17 cellular contexts compared by ENCODE assay signal in the genomic region with DNA sequence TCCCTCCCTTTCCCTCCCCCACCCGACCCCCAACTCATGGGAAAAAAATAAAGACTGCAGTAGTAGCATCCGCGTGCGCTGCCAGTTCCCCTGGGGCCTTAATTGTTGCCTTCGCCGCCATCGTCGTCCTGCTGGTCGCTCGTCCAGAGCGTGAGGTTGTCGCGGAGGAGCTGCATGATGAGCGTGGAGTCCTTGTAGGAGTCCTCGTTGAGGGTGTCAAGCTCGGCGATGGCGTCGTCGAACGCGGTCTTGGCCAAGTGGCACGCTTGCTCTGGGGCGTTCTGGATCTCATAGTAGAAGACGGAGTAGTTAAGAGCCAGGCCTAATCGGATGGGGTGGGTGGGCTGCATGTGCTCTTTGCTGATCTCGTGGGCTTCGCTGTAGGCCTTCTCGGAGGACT. TPM values are rescaled to one million over a fixed set of nuclear protein-coding genes. Genes with fewer than 3 reads are reported as not detected.
DNase-seq lines count a peak whose midpoint lies in the region; ATAC-seq and TF ChIP-seq lines count a peak whose summit lies in the region.
"Had no signal": no experiment of that assay in that cellular context is flagged by ENCODE, and none has a peak within 500 bp of the region (broad histone marks: within the 10 kb centered on the region; RNA-seq: fewer than 3 reads in every experiment).

No MANE protein-coding gene starts in this region.

- no peak for ATAC-seq in CD4-positive, CD25-positive, alpha-beta regulatory T cell (ENCODE audit: low read depth in 2 of 2)
- ATAC-seq in HG03457 (IDR thresholded peaks at IDR 0.05; ENCODE audit: unreplicated experiment): no peak
- ATAC-seq: Right ventricle myocardium inferior had no signal

- H3K4me3 Mint-ChIP-seq in CD4-positive, CD25-positive, alpha-beta regulatory T cell: no peak overlapping the region
- no peak overlapping the region for H3K4me3 Mint-ChIP-seq in IgD-negative memory B cell
- peak overlapping the region; percentile 26 for H3K4me3 Mint-ChIP-seq in glutamatergic neuron (ENCODE audit: unreplicated experiment)

- WGBS in sigmoid colon, 2 donors: 95 to 96% methylated on average over 29 of the region's 29 CpGs

- H3K27ac Mint-ChIP-seq in CD4-positive, CD25-positive, alpha-beta regulatory T cell: peak overlapping the region in 2 of 3 donors; percentile 4 to 35
- H3K27ac Mint-ChIP-seq in IgD-negative memory B cell (peak overlapping the region in 2 of 3 donors; percentile 1 to 81), glutamatergic neuron (ENCODE audit: unreplicated experiment) (peak overlapping the region; percentile 69)

- H3K36me3 ChIP-seq in CD4-positive, CD25-positive, alpha-beta regulatory T cell (ENCODE audit: control insufficient read depth, insufficient read depth, low read length): peaks cover 42% of the 10 kb centered on the region
- peaks cover 0 to 48% (median 16%) of the 10 kb centered on the region in 4 donors for H3K36me3 ChIP-seq in sigmoid colon
- peaks cover 69% of the 10 kb centered on the region for H3K36me3 ChIP-seq in HAP-1 (replicated peaks)

- H3K4me1 Mint-ChIP-seq in CD4-positive, CD25-positive, alpha-beta regulatory T cell: peaks cover 8 to 49% (median 43%) of the 10 kb centered on the region in 4 donors
- H3K4me1 Mint-ChIP-seq in IgD-negative memory B cell (peaks cover 20 to 31% (median 27%) of the 10 kb centered on the region in 3 donors), glutamatergic neuron (ENCODE audit: low read depth, unreplicated experiment) (peaks cover 48% of the 10 kb centered on the region)

- H3K36me3 Mint-ChIP-seq in CD4-positive, CD25-positive, alpha-beta regulatory T cell: peaks cover 40% of the 10 kb centered on the region
- H3K36me3 Mint-ChIP-seq in IgD-negative memory B cell (peaks cover 4% of the 10 kb centered on the region), glutamatergic neuron (ENCODE audit: unreplicated experiment) (peaks cover 7% of the 10 kb centered on the region)

- no peaks in the 10 kb centered on the region for H3K4me1 ChIP-seq in CD4-positive, CD25-positive, alpha-beta regulatory T cell (ENCODE audit: control insufficient read depth, insufficient read depth, low read length, poor library complexity, severe bottlenecking)
- H3K4me1 ChIP-seq in sigmoid colon (peaks cover 0 to 58% (median 35%) of the 10 kb centered on the region in 4 donors), HAP-1 (no peaks in the 10 kb centered on the region)

- no peaks in the 10 kb centered on the region for H3K9me3 Mint-ChIP-seq in CD4-positive, CD25-positive, alpha-beta regulatory T cell
- H3K9me3 Mint-ChIP-seq in IgD-negative memory B cell (no peaks in the 10 kb centered on the region), glutamatergic neuron (ENCODE audit: unreplicated experiment) (peaks cover 18% of the 10 kb centered on the region)

- H3K27me3 Mint-ChIP-seq in CD4-positive, CD25-positive, alpha-beta regulatory T cell: no peaks in the 10 kb centered on the region
- H3K27me3 Mint-ChIP-seq in IgD-negative memory B cell: no peaks in the 10 kb centered on the region
- H3K27me3 Mint-ChIP-seq in glutamatergic neuron (ENCODE audit: unreplicated experiment): peaks cover 5% of the 10 kb centered on the region

- TF ChIP-seq POLR2A in sigmoid colon (IDR thresholded peaks at IDR 0.05): no peak

- no peak for TF ChIP-seq EP300 in sigmoid colon (IDR thresholded peaks at IDR 0.05)

- no peak overlapping the region for H3K27ac ChIP-seq in CD4-positive, CD25-positive, alpha-beta regulatory T cell (ENCODE audit: insufficient read depth, low read length, poor library complexity, severe bottlenecking)
- no peak overlapping the region for H3K27ac ChIP-seq in sigmoid colon
- H3K27ac ChIP-seq: BLaER1 treated with 17β-estradiol and CSF1 and Interleukin-3, amounts not matched to agents 10 nM and 100 nM; Peyer's patch had no signal

- no peak for DNase-seq in CD4-positive, CD25-positive, alpha-beta regulatory T cell
- DNase-seq in glutamatergic neuron (no peak), sigmoid colon (peak; percentile 53), HAP-1 (ENCODE audit: low spot score in 2 of 2) (no peak)
- no peak for DNase-seq in stimulated activated CD4-positive, alpha-beta T cell treated with anti-CD3 and anti-CD28 coated beads, Interleukin-15, amount 100 ng/mL, for 24 hours
- DNase-seq: DND-41, MM.1S, NCI-H1092, NCI-H146, NCI-H2081, NCI-H2171 treated with DMSO at 0.1 percent for 48 hours, NCI-H446 treated with DMSO at 0.1 percent for 48 hours, Peyer's patch had no signal

- TF ChIP-seq CTCF in glutamatergic neuron (IDR thresholded peaks at IDR 0.05; ENCODE audit: partially characterized antibody, unreplicated experiment) (no peak), sigmoid colon (IDR thresholded peaks at IDR 0.05) (no peak)

- H3K27me3 ChIP-seq in CD4-positive, CD25-positive, alpha-beta regulatory T cell (ENCODE audit: control insufficient read depth, insufficient read depth, low read length): no peaks in the 10 kb centered on the region
- H3K27me3 ChIP-seq in sigmoid colon: no peaks in the 10 kb centered on the region
- H3K27me3 ChIP-seq in HAP-1 (ENCODE audit: low read depth): no peaks in the 10 kb centered on the region
- H3K27me3 ChIP-seq: BLaER1 treated with 17β-estradiol and CSF1 and Interleukin-3, amounts not matched to agents 10 nM and 100 nM; Peyer's patch had no signal

- intact Hi-C loops in sigmoid colon (cut with DNase I): no loop called here

- H3K9me3 ChIP-seq in CD4-positive, CD25-positive, alpha-beta regulatory T cell (ENCODE audit: control insufficient read depth in 2 of 2, low read length in 2 of 2): no peaks in the 10 kb centered on the region
- H3K9me3 ChIP-seq in sigmoid colon: no peaks in the 10 kb centered on the region
- no peaks in the 10 kb centered on the region for H3K9me3 ChIP-seq in HAP-1
- H3K9me3 ChIP-seq: BLaER1 treated with 17β-estradiol and CSF1 and Interleukin-3, amounts not matched to agents 10 nM and 100 nM; Peyer's patch had no signal

- in situ Hi-C loops in HAP-1 (cut with MboI; ENCODE audit: low sequenced_read_pairs): no loop called here

- no peak overlapping the region for H3K4me3 ChIP-seq in CD4-positive, CD25-positive, alpha-beta regulatory T cell (ENCODE audit: low read depth, low read length)
- H3K4me3 ChIP-seq in sigmoid colon (no peak overlapping the region), HAP-1 (no peak overlapping the region)
- H3K4me3 ChIP-seq: BLaER1 treated with 17β-estradiol and CSF1 and Interleukin-3, amounts not matched to agents 10 nM and 100 nM; Peyer's patch had no signal

RNA-seq across cellular contexts. Expression of a gene that starts 27.0 kb away (rescaled TPM):
- 23.0 TPM for total RNA-seq in CD4-positive, CD25-positive, alpha-beta regulatory T cell
- polyA plus RNA-seq in CD4-positive, CD25-positive, alpha-beta regulatory T cell: 10 to 100 TPM; 48.8 to 81.2 (median 56.3) TPM
- polyA plus RNA-seq in IgD-negative memory B cell (76.4 TPM), sigmoid colon (100 to 1,000 TPM; 202 to 340 (median 208) TPM)
- total RNA-seq in glutamatergic neuron (ENCODE audit: unreplicated experiment) (50.4 TPM), sigmoid colon (1,000 to 10,000 TPM in 3 of 4 donors, 100 to 1,000 TPM in 1; 929 to 2,528 (median 1,357) TPM)

RNA-seq across cellular contexts. Expression of a gene that starts 29.3 kb away (rescaled TPM):
- total RNA-seq in CD4-positive, CD25-positive, alpha-beta regulatory T cell: 36.6 TPM
- 1 to 10 TPM; 1.7 to 2.7 (median 2.0) TPM for polyA plus RNA-seq in CD4-positive, CD25-positive, alpha-beta regulatory T cell
- polyA plus RNA-seq in IgD-negative memory B cell (3.5 TPM), sigmoid colon (10 to 100 TPM; 45.6 to 64.0 (median 62.4) TPM)
- total RNA-seq in glutamatergic neuron (ENCODE audit: unreplicated experiment) (650 TPM), sigmoid colon (10 to 100 TPM; 42.5 to 59.0 (median 52.3) TPM)

Comparison
In these comparisons a context has a peak if more than half of its experiments do, and no peak if none do; other contexts are left out.
1. RNA of a gene that starts 27.0 kb away (total RNA-seq): 929 to 2,528 TPM in sigmoid colon; 50.4 TPM in glutamatergic neuron (single experiment) and 23.0 TPM in CD4-positive, CD25-positive, alpha-beta regulatory T cell (single experiment); every median in the first group is over 10 times any median in the second.
2. RNA of a gene that starts 29.3 kb away (total RNA-seq): 650 TPM in glutamatergic neuron (single experiment); 42.5 to 59.0 TPM in sigmoid colon and 36.6 TPM in CD4-positive, CD25-positive, alpha-beta regulatory T cell (single experiment); every median in the first group is over 10 times any median in the second.
3. Peak in every context shown above with its lines, with median percentiles within 50 percentile points of each other: H3K27ac Mint-ChIP-seq.